21 cellular contexts compared by ENCODE assay signal in genomic region chrX:120459313-120459712, GRCh38. TPM values are rescaled to one million over a fixed set of nuclear protein-coding genes. Genes with fewer than 3 reads are reported as not detected.
A peak's percentile ranks its signal among the peaks of the same experiment; 100 is the strongest.
DNase-seq lines count a peak whose midpoint lies in the region; ATAC-seq and TF ChIP-seq lines count a peak whose summit lies in the region.
"Had no signal": no experiment of that assay in that cellular context is flagged by ENCODE, and none has a peak within 500 bp of the region (broad histone marks: within the 10 kb centered on the region; RNA-seq: fewer than 3 reads in every experiment).

No MANE protein-coding gene starts in this region.

- no peaks in the 10 kb centered on the region for H3K9me2 ChIP-seq in GM23248 (ENCODE audit: insufficient read depth)

- intact Hi-C loops in naive thymus-derived CD4-positive, alpha-beta T cell (cut with micrococcal nuclease), result loop anchor here in 1 of 2 donors (5.0 kb wide), 1 partner anchor 42 kb away; no protein-coding TSS in a partner anchor

- H3K9ac ChIP-seq in GM23248, result no peak overlapping the region

- no peak overlapping the region for H3K4me3 ChIP-seq in CD4-positive, CD25-positive, alpha-beta regulatory T cell (ENCODE audit: low read depth, low read length)
- H3K4me3 ChIP-seq in RWPE2 (ENCODE audit: severe bottlenecking), result no peak overlapping the region
- no peak overlapping the region for H3K4me3 ChIP-seq in naive thymus-derived CD4-positive, alpha-beta T cell (ENCODE audit: low read length)
- no peak overlapping the region for H3K4me3 ChIP-seq in GM23248

- TF ChIP-seq CTCF in RWPE2 (IDR thresholded peaks at IDR 0.05; ENCODE audit: poor library complexity, severe bottlenecking) (no peak), omental fat pad (IDR thresholded peaks at IDR 0.05) (no peak)

- no peak for DNase-seq in CD4-positive, CD25-positive, alpha-beta regulatory T cell
- DNase-seq in ELF-1 (ENCODE audit: low read depth, low spot score) (peak; percentile 9), RWPE2 (ENCODE audit: low spot score) (no peak), GM23248 (no peak), omental fat pad (ENCODE audit: low spot score) (no peak)
- DNase-seq in naive thymus-derived CD4-positive, alpha-beta T cell, result no peak
- DNase-seq: activated CD4-positive, alpha-beta memory T cell treated with anti-CD3 and anti-CD28 coated beads, Interleukin-2, amount 10 ng/mL, durations not matched to agents 7 days and 5 days; activated T-cell treated with anti-CD3 and anti-CD28 coated beads, Interleukin-2, amount 50 U/mL, for 24 hours; Caco-2; GF-D8; HCEC 1CT; head of caudate nucleus; NCI-H1694 treated with DMSO at 0.1 percent for 48 hours; NCI-H526; occipital lobe; OCI-M1; stimulated activated naive B cell treated with anti-CD40 and anti-IgM and Interleukin-4, amounts not matched to agents 10 μg/mL and 1 μg/mL and 100 μg/mL, for 72 hours; WERI-Rb-1 had no signal

- peaks cover 10% of the 10 kb centered on the region for H3K36me3 ChIP-seq in CD4-positive, CD25-positive, alpha-beta regulatory T cell (ENCODE audit: control insufficient read depth, insufficient read depth, low read length)
- H3K36me3 ChIP-seq in RWPE2 (ENCODE audit: low read depth) (peaks cover 17% of the 10 kb centered on the region), GM23248 (ENCODE audit: low read depth) (no peaks in the 10 kb centered on the region)
- no peaks in the 10 kb centered on the region for H3K36me3 ChIP-seq in naive thymus-derived CD4-positive, alpha-beta T cell (ENCODE audit: control insufficient read depth in 2 of 3, insufficient read depth in 3 of 3, low read length in 3 of 3)
- H3K36me3 ChIP-seq: WERI-Rb-1 had no signal

- H3K4me2 ChIP-seq in GM23248 (ENCODE audit: unreplicated experiment), result no peak overlapping the region

- H3K9me3 ChIP-seq in CD4-positive, CD25-positive, alpha-beta regulatory T cell (ENCODE audit: control insufficient read depth in 2 of 2, low read length in 2 of 2), result no peaks in the 10 kb centered on the region
- H3K9me3 ChIP-seq in RWPE2 (ENCODE audit: severe bottlenecking) (no peaks in the 10 kb centered on the region), GM23248 (ENCODE audit: low read depth) (no peaks in the 10 kb centered on the region)
- H3K9me3 ChIP-seq in naive thymus-derived CD4-positive, alpha-beta T cell (ENCODE audit: control insufficient read depth in 2 of 3, low read length in 3 of 3), result no peaks in the 10 kb centered on the region
- H3K9me3 ChIP-seq: Caco-2 had no signal

- peak overlapping the region in 2 of 3 donors; percentile 66 to 78 for H3K27ac Mint-ChIP-seq in CD4-positive, CD25-positive, alpha-beta regulatory T cell
- H3K27ac Mint-ChIP-seq in naive thymus-derived CD4-positive, alpha-beta T cell, result peak overlapping the region in 6 of 9 donors; percentile 64 to 85 (median 74)
- H3K27ac Mint-ChIP-seq: activated naive CD4-positive, alpha-beta T cell treated with anti-CD3 and anti-CD28 coated beads, Interleukin-2, amount 50 U/mL, for 72 hours; activated T-cell treated with anti-CD3 and anti-CD28 coated beads, Interleukin-2, amount 50 U/mL, for 24 hours; stimulated activated naive B cell treated with anti-CD40 and anti-IgM and Interleukin-4, amounts not matched to agents 10 μg/mL and 1 μg/mL and 100 μg/mL, for 72 hours had no signal

- H3K4me3 Mint-ChIP-seq in CD4-positive, CD25-positive, alpha-beta regulatory T cell, result no peak overlapping the region
- peak overlapping the region in 4 of 10 donors; percentile 0 to 83 (median 74) for H3K4me3 Mint-ChIP-seq in naive thymus-derived CD4-positive, alpha-beta T cell
- H3K4me3 Mint-ChIP-seq: activated CD4-positive, alpha-beta memory T cell treated with anti-CD3 and anti-CD28 coated beads, Interleukin-2, amount 10 ng/mL, durations not matched to agents 7 days and 5 days; activated T-cell treated with anti-CD3 and anti-CD28 coated beads, Interleukin-2, amount 50 U/mL, for 24 hours; stimulated activated naive B cell treated with anti-CD40 and anti-IgM and Interleukin-4, amounts not matched to agents 10 μg/mL and 1 μg/mL and 100 μg/mL, for 72 hours; T-helper 1 cell treated with Interleukin-12 subunit alpha and Interleukin-12 subunit beta and Interleukin-4 antibody, amounts not matched to agents 30 μg/mL and 1 μg/mL, for 36 hours had no signal

- peaks cover 62% of the 10 kb centered on the region for H3K79me2 ChIP-seq in GM23248 (ENCODE audit: insufficient read depth)

- no peaks in the 10 kb centered on the region for H3K27me3 Mint-ChIP-seq in CD4-positive, CD25-positive, alpha-beta regulatory T cell
- no peaks in the 10 kb centered on the region for H3K27me3 Mint-ChIP-seq in naive thymus-derived CD4-positive, alpha-beta T cell
- H3K27me3 Mint-ChIP-seq: activated CD4-positive, alpha-beta memory T cell treated with anti-CD3 and anti-CD28 coated beads, Interleukin-2, amount 10 ng/mL, durations not matched to agents 7 days and 5 days; activated T-cell treated with anti-CD3 and anti-CD28 coated beads, Interleukin-2, amount 50 U/mL, for 24 hours; stimulated activated naive B cell treated with anti-CD40 and anti-IgM and Interleukin-4, amounts not matched to agents 10 μg/mL and 1 μg/mL and 100 μg/mL, for 72 hours had no signal

- no peaks in the 10 kb centered on the region for H3K9me3 Mint-ChIP-seq in CD4-positive, CD25-positive, alpha-beta regulatory T cell
- H3K9me3 Mint-ChIP-seq in naive thymus-derived CD4-positive, alpha-beta T cell, result no peaks in the 10 kb centered on the region
- H3K9me3 Mint-ChIP-seq: activated CD4-positive, alpha-beta memory T cell treated with anti-CD3 and anti-CD28 coated beads, Interleukin-2, amount 10 ng/mL, durations not matched to agents 7 days and 5 days; activated naive CD4-positive, alpha-beta T cell treated with anti-CD3 and anti-CD28 coated beads, Interleukin-2, amount 50 U/mL, for 72 hours; activated T-cell treated with anti-CD3 and anti-CD28 coated beads, Interleukin-2, amount 50 U/mL, for 24 hours; stimulated activated naive B cell treated with anti-CD40 and anti-IgM and Interleukin-4, amounts not matched to agents 10 μg/mL and 1 μg/mL and 100 μg/mL, for 72 hours; T-helper 1 cell treated with Interleukin-12 subunit alpha and Interleukin-12 subunit beta and Interleukin-4 antibody, amounts not matched to agents 30 μg/mL and 1 μg/mL, for 36 hours had no signal

- in situ Hi-C loops in GM23248 (cut with MboI), result no loop called here

- no peaks in the 10 kb centered on the region for H3K36me3 Mint-ChIP-seq in CD4-positive, CD25-positive, alpha-beta regulatory T cell
- peaks cover 0 to 5% (median 0%) of the 10 kb centered on the region in 5 donors for H3K36me3 Mint-ChIP-seq in naive thymus-derived CD4-positive, alpha-beta T cell
- H3K36me3 Mint-ChIP-seq: activated naive CD4-positive, alpha-beta T cell treated with anti-CD3 and anti-CD28 coated beads, Interleukin-2, amount 50 U/mL, for 72 hours had no signal

- CTCF ChIA-PET in naive thymus-derived CD4-positive, alpha-beta T cell (lab: Charles Lee), result no interaction called here

- H3K4me1 Mint-ChIP-seq in CD4-positive, CD25-positive, alpha-beta regulatory T cell, result peaks cover 0 to 71% (median 37%) of the 10 kb centered on the region in 4 donors
- H3K4me1 Mint-ChIP-seq in naive thymus-derived CD4-positive, alpha-beta T cell, result peaks cover 19 to 85% (median 62%) of the 10 kb centered on the region in 7 donors

- no peak for ATAC-seq in CD4-positive, CD25-positive, alpha-beta regulatory T cell (ENCODE audit: low read depth in 2 of 2)
- ATAC-seq in RWPE2 (ENCODE audit: low read depth) (no peak), HG03139 (IDR thresholded peaks at IDR 0.05; ENCODE audit: unreplicated experiment) (no peak), omental fat pad (ENCODE audit: low FRiP score) (no peak)
- no peak for ATAC-seq in naive thymus-derived CD4-positive, alpha-beta T cell
- ATAC-seq: activated naive CD4-positive, alpha-beta T cell treated with anti-CD3 and anti-CD28 coated beads, Interleukin-2, amount 50 U/mL, for 72 hours; stimulated activated naive B cell treated with anti-CD40 and anti-IgM and Interleukin-4, amounts not matched to agents 10 μg/mL and 1 μg/mL and 100 μg/mL, for 72 hours had no signal

- peaks cover 7% of the 10 kb centered on the region for H4K20me1 ChIP-seq in GM23248 (ENCODE audit: insufficient read depth)

- H2AFZ ChIP-seq in GM23248, result no peak overlapping the region

- H3K27ac ChIP-seq in CD4-positive, CD25-positive, alpha-beta regulatory T cell (ENCODE audit: insufficient read depth, low read length, poor library complexity, severe bottlenecking), result no peak overlapping the region
- H3K27ac ChIP-seq in RWPE2 (ENCODE audit: poor library complexity, severe bottlenecking) (peak overlapping the region; percentile 95), GM23248 (no peak overlapping the region)
- no peak overlapping the region for H3K27ac ChIP-seq in naive thymus-derived CD4-positive, alpha-beta T cell (ENCODE audit: low read depth, low read length)
- H3K27ac ChIP-seq: WERI-Rb-1 had no signal

- no peaks in the 10 kb centered on the region for H3K27me3 ChIP-seq in CD4-positive, CD25-positive, alpha-beta regulatory T cell (ENCODE audit: control insufficient read depth, insufficient read depth, low read length)
- H3K27me3 ChIP-seq in RWPE2 (ENCODE audit: insufficient read depth, poor library complexity, severe bottlenecking), result no peaks in the 10 kb centered on the region
- no peaks in the 10 kb centered on the region for H3K27me3 ChIP-seq in naive thymus-derived CD4-positive, alpha-beta T cell (ENCODE audit: control insufficient read depth in 2 of 2, insufficient read depth in 2 of 2, low read length in 2 of 2)
- H3K27me3 ChIP-seq in GM23248 (replicated peaks; ENCODE audit: insufficient read depth), result no peaks in the 10 kb centered on the region

- peaks cover 19% of the 10 kb centered on the region for H3F3A ChIP-seq in GM23248 (ENCODE audit: insufficient read depth)

- POLR2A ChIA-PET in naive thymus-derived CD4-positive, alpha-beta T cell (lab: Charles Lee), result interaction anchor here (1.1 kb wide), 1 partner anchor 9 kb away, joined by 3 read pairs; no protein-coding TSS in a partner anchor

- peaks cover 26% of the 10 kb centered on the region for H3K4me1 ChIP-seq in CD4-positive, CD25-positive, alpha-beta regulatory T cell (ENCODE audit: control insufficient read depth, insufficient read depth, low read length, poor library complexity, severe bottlenecking)
- peaks cover 31% of the 10 kb centered on the region for H3K4me1 ChIP-seq in RWPE2 (ENCODE audit: insufficient read depth, poor library complexity, severe bottlenecking)
- H3K4me1 ChIP-seq in naive thymus-derived CD4-positive, alpha-beta T cell (ENCODE audit: control insufficient read depth in 2 of 2, insufficient read depth in 2 of 2, low read length in 2 of 2), result peaks cover 20 to 32% of the 10 kb centered on the region in 2 donors
- peaks cover 16% of the 10 kb centered on the region for H3K4me1 ChIP-seq in GM23248 (ENCODE audit: insufficient read depth)
- H3K4me1 ChIP-seq: Caco-2 had no signal

RNA-seq across cellular contexts. Expression of gene LAMP2, which starts 9.8 kb away (rescaled TPM):
- total RNA-seq in CD4-positive, CD25-positive, alpha-beta regulatory T cell, result 27.1 TPM
- polyA plus RNA-seq in CD4-positive, CD25-positive, alpha-beta regulatory T cell, result 100 to 1,000 TPM in 3 of 4 donors, 10 to 100 TPM in 1; 92.2 to 128 (median 117) TPM
- 10 to 100 TPM; 22.5 to 60.3 (median 44.9) TPM for total RNA-seq in naive thymus-derived CD4-positive, alpha-beta T cell
- polyA plus RNA-seq in naive thymus-derived CD4-positive, alpha-beta T cell, result 10 to 100 TPM; 78.4 to 92.3 TPM
- total RNA-seq in GM23248 (2014; rRNA removed; shearing (Covaris generic)), result 155 and 175 TPM in 2 replicates
- 275 TPM in 2 replicates for polyA plus RNA-seq in GM23248 (2016; fragmentation: Nextera tagmentation; extraction: Ambion mirVana)
- total RNA-seq in omental fat pad, result 100 to 1,000 TPM; 111 to 123 (median 117) TPM
